ENCODE assay signal across 1 cellular context in genomic region chr17:81081619-81082176, GRCh38.
A peak's percentile ranks its signal among the peaks of the same experiment; 100 is the strongest.
TF ChIP-seq lines count a peak whose summit lies in the region.

No MANE protein-coding gene starts in this region.

TF ChIP-seq in HEK293, 187 proteins besides CTCF, POLR2A, EP300 and RAD21:
- TF ChIP-seq, protein P1, sequence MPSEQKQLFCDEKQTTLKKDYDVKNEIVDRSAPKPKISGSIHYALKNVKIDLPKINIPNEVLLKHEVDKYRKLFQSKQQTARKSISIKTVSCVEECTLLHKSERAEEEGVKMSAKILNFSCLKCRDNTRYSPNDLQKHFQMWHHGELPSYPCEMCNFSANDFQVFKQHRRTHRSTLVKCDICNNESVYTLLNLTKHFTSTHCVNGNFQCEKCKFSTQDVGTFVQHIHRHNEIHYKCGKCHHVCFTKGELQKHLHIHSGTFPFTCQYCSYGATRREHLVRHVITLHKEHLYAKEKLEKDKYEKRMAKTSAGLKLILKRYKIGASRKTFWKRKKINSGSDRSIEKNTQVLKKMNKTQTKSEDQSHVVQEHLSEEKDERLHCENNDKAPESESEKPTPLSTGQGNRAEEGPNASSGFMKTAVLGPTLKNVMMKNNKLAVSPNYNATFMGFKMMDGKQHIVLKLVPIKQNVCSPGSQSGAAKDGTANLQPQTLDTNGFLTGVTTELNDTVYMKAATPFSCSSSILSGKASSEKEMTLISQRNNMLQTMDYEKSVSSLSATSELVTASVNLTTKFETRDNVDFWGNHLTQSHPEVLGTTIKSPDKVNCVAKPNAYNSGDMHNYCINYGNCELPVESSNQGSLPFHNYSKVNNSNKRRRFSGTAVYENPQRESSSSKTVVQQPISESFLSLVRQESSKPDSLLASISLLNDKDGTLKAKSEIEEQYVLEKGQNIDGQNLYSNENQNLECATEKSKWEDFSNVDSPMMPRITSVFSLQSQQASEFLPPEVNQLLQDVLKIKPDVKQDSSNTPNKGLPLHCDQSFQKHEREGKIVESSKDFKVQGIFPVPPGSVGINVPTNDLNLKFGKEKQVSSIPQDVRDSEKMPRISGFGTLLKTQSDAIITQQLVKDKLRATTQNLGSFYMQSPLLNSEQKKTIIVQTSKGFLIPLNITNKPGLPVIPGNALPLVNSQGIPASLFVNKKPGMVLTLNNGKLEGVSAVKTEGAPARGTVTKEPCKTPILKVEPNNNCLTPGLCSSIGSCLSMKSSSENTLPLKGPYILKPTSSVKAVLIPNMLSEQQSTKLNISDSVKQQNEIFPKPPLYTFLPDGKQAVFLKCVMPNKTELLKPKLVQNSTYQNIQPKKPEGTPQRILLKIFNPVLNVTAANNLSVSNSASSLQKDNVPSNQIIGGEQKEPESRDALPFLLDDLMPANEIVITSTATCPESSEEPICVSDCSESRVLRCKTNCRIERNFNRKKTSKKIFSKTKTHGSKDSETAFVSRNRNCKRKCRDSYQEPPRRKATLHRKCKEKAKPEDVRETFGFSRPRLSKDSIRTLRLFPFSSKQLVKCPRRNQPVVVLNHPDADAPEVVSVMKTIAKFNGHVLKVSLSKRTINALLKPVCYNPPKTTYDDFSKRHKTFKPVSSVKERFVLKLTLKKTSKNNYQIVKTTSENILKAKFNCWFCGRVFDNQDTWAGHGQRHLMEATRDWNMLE (tag by site-specific recombination; conservative IDR thresholded peaks at IDR 0.05; ENCODE audit: low read depth), result no peak
- TF ChIP-seq ZIC2 (tag by site-specific recombination; IDR thresholded peaks at IDR 0.05), result peak; percentile 74
